In genomic region chr1:18644013-18644399, GRCh38 we compare ENCODE assay signal across 1 cellular context.
TF ChIP-seq lines count a peak whose summit lies in the region.

No MANE protein-coding gene starts in this region.

TF ChIP-seq in HCT116, 20 proteins besides CTCF, POLR2A, EP300 and RAD21 (continued from another document):
- TF ChIP-seq ZBTB33 (IDR thresholded peaks at IDR 0.05; ENCODE audit: extremely low read depth, insufficient replicate concordance, low read length) (no peak), JUND (IDR thresholded peaks at IDR 0.05) (no peak), SRF (IDR thresholded peaks at IDR 0.05; ENCODE audit: low read depth) (no peak), EGR1 (IDR thresholded peaks at IDR 0.05; ENCODE audit: low read depth) (no peak), MAX (IDR thresholded peaks at IDR 0.05) (no peak), SP1 (IDR thresholded peaks at IDR 0.05; ENCODE audit: low read depth) (no peak), TCF7L2 (IDR thresholded peaks at IDR 0.05; ENCODE audit: borderline replicate concordance, extremely low read depth, insufficient read depth, insufficient read length) (no peak)
